In the genomic region with DNA sequence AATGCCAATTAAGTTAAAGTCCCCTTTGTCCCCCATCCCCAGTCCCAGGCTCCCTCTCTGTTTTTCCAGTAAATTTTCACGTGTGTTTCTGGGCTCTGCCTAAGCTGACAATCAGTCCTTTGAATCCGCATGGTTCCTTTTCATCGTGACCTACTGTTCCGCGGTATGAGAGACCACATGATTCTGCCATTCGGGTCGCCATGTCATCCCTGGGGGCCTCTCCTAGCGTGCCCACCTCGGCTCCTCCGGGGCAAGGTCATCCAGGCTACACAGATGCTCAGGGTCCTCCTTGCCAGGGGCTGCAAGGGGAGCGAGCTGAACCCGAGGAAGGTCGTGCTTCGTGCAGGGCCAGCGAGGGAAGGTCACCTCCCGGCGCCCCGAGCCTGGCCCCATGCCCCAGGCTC, we compare ENCODE assay signal across 8 cellular contexts.
A peak's percentile ranks its signal among the peaks of the same experiment; 100 is the strongest.
DNase-seq lines count a peak whose midpoint lies in the region; ATAC-seq and TF ChIP-seq lines count a peak whose summit lies in the region.

No MANE protein-coding gene starts in this region.

- H3K4ac ChIP-seq in IMR-90 (ENCODE audit: low read depth, low read length), result peak overlapping the region; percentile 91

- H2AFZ ChIP-seq in IMR-90 (replicated peaks; ENCODE audit: low read length, poor library complexity), result peak overlapping the region; percentile 93

- BruUV-seq in IMR-90 (replicated peaks; lab: Mats Ljungman, UMichigan), result no TSS peak

- peak overlapping the region; percentile 94 for H3K4me3 Mint-ChIP-seq in activated naive CD8-positive, alpha-beta T cell treated with anti-CD3 and anti-CD28 coated beads, Interleukin-2, amount 10 ng/mL, durations not matched to agents 7 days and 5 days

- POLR2A ChIA-PET in IMR-90 (lab: Charles Lee; ENCODE audit: unreplicated experiment), result interaction anchor here (0.7 kb wide), 1 partner anchor 15 kb away, joined by 10 read pairs; no protein-coding TSS in a partner anchor
- POLR2A ChIA-PET in activated naive CD8-positive, alpha-beta T cell treated with anti-CD3 and anti-CD28 coated beads, Interleukin-2, amount 10 ng/mL, durations not matched to agents 7 days and 5 days (lab: Charles Lee), result interaction anchor here (1.0 to 1.5 kb wide), 5 partner anchors 11 to 352 kb away, joined by 3 to 8 read pairs (median 4); a partner anchor contains a TSS

- intact Hi-C loops in IMR-90 (cut with micrococcal nuclease), result no loop called here

- H2BK15ac ChIP-seq in IMR-90 (ENCODE audit: low read depth, low read length), result peak overlapping the region; percentile 47; the same call in 1 of the 3 replicates

- H3K4me1 ChIP-seq in IMR-90 (ENCODE audit: control insufficient read depth, insufficient read depth, low read length), result no peaks in the 10 kb centered on the region; the same call in 1 of the 2 replicates

- peak overlapping the region; percentile 98 for H3K14ac ChIP-seq in IMR-90 (replicated peaks; ENCODE audit: low read depth, low read length)

- H3K36me3 ChIP-seq in IMR-90 (ENCODE audit: control insufficient read depth, insufficient read depth, low read length), result no peaks in the 10 kb centered on the region

- H3K27me3 Mint-ChIP-seq in activated naive CD8-positive, alpha-beta T cell treated with anti-CD3 and anti-CD28 coated beads, Interleukin-2, amount 10 ng/mL, durations not matched to agents 7 days and 5 days, result peaks cover 6% of the 10 kb centered on the region

- peak overlapping the region; percentile 84 for H3K27ac ChIP-seq in IMR-90 (ENCODE audit: insufficient read depth, low read length)
- peak overlapping the region; percentile 67 to 95 (median 90) for H3K27ac ChIP-seq in skin epidermis

- WGBS in IMR-90 (ENCODE audit: extremely low coverage in 2 of 2, insufficient read length in 1 of 2), 2 experiments, result 0% methylated on average over 13 of the region's 18 CpGs; no CpG with 5 or more reads in 1 of the 2 experiments

- peaks cover 2% of the 10 kb centered on the region for H3K36me3 Mint-ChIP-seq in activated naive CD8-positive, alpha-beta T cell treated with anti-CD3 and anti-CD28 coated beads, Interleukin-2, amount 10 ng/mL, durations not matched to agents 7 days and 5 days

- ATAC-seq in GM18505 (IDR thresholded peaks at IDR 0.05; ENCODE audit: unreplicated experiment) (peak; percentile 7), IMR-90 (ENCODE audit: low read depth) (peak; percentile 4), HG03565 (IDR thresholded peaks at IDR 0.05; ENCODE audit: unreplicated experiment) (no peak)
- ATAC-seq in activated naive CD8-positive, alpha-beta T cell treated with anti-CD3 and anti-CD28 coated beads, Interleukin-2, amount 10 ng/mL, durations not matched to agents 7 days and 5 days (ENCODE audit: low read depth), result peak; percentile 13

- H3K4me2 ChIP-seq in IMR-90 (ENCODE audit: low read depth, low read length), result peak overlapping the region; percentile 94

- peak overlapping the region; percentile 86 for H3K27ac Mint-ChIP-seq in activated naive CD8-positive, alpha-beta T cell treated with anti-CD3 and anti-CD28 coated beads, Interleukin-2, amount 10 ng/mL, durations not matched to agents 7 days and 5 days

- peak overlapping the region; percentile 76 for H4K91ac ChIP-seq in IMR-90 (ENCODE audit: insufficient read depth, low read depth, low read length)

- in situ Hi-C loops in IMR-90 (cut with MboI; ENCODE audit: low sequenced_read_pairs), result no loop called here

- no peaks in the 10 kb centered on the region; the same call in 1 of the 2 replicates for H3K27me3 ChIP-seq in IMR-90 (ENCODE audit: control insufficient read depth, insufficient read depth, low read length)

- H3K9me3 ChIP-seq in IMR-90 (ENCODE audit: control insufficient read depth, insufficient read depth, low read length), result no peaks in the 10 kb centered on the region

- no peak for TF ChIP-seq RAD21 in IMR-90 (IDR thresholded peaks at IDR 0.05; ENCODE audit: low read length)

- H4K5ac ChIP-seq in IMR-90 (ENCODE audit: low read depth, low read length), result peak overlapping the region; percentile 99

- H3K9me1 ChIP-seq in IMR-90 (ENCODE audit: insufficient read depth, low read length), result no peaks in the 10 kb centered on the region

- peak overlapping the region; percentile 96 for H3K18ac ChIP-seq in IMR-90 (ENCODE audit: low read depth, low read length)

- no peak for TF ChIP-seq CTCF in IMR-90 (conservative IDR thresholded peaks at IDR 0.05; ENCODE audit: low read depth, low read length)

- H3K79me1 ChIP-seq in IMR-90 (ENCODE audit: low read depth in 1 of 2, low read length in 2 of 2), result peaks cover 0 to 8% of the 10 kb centered on the region in 2 experiments; a peak in 2 of 4 replicates

- peak overlapping the region; percentile 90 for H2AK5ac ChIP-seq in IMR-90 (ENCODE audit: low read depth, low read length)

- H2BK20ac ChIP-seq in IMR-90 (ENCODE audit: low read depth, low read length), result peak overlapping the region; percentile 38; the same call in 1 of the 2 replicates

- DNase-seq in Ammon's horn (ENCODE audit: low spot score) (peak; percentile 49), IMR-90 (no peak), NCI-H1436 treated with DMSO at 0.1 percent for 48 hours (lab: John Stamatoyannopoulos, UW) (no peak)
- DNase-seq in activated naive CD8-positive, alpha-beta T cell treated with anti-CD3 and anti-CD28 coated beads, Interleukin-2, amount 10 ng/mL, durations not matched to agents 7 days and 5 days, result no peak

- H2AK9ac ChIP-seq in IMR-90 (replicated peaks; ENCODE audit: low read depth, low read length, poor library complexity), result peak overlapping the region; percentile 13

- H4K8ac ChIP-seq in IMR-90 (ENCODE audit: low read depth in 2 of 2, low read length in 2 of 2), result peak overlapping the region; percentile 87 to 96

- H3K9ac ChIP-seq in IMR-90 (ENCODE audit: low read depth, low read length), result peak overlapping the region; percentile 95

- CTCF ChIA-PET in IMR-90 (lab: Yijun Ruan, JAX), result no interaction called here

- H4K20me1 ChIP-seq in IMR-90 (ENCODE audit: insufficient read depth, low read length), result no peaks in the 10 kb centered on the region

- H3K4me3 ChIP-seq in IMR-90 (ENCODE audit: insufficient read depth, low read depth, low read length) (peak overlapping the region; percentile 74), iPS-11a (ENCODE audit: low read depth, low read length) (peak overlapping the region; percentile 85), skin epidermis (peak overlapping the region; percentile 63 to 90 (median 77))

- peak overlapping the region; percentile 77 for H3K23ac ChIP-seq in IMR-90 (ENCODE audit: low read depth, low read length)

- H3K9me3 Mint-ChIP-seq in activated naive CD8-positive, alpha-beta T cell treated with anti-CD3 and anti-CD28 coated beads, Interleukin-2, amount 10 ng/mL, durations not matched to agents 7 days and 5 days, result no peaks in the 10 kb centered on the region

- H2BK5ac ChIP-seq in IMR-90 (ENCODE audit: low read depth, low read length, poor library complexity, severe bottlenecking), result peak overlapping the region; percentile 81

- H2BK120ac ChIP-seq in IMR-90 (ENCODE audit: low read depth, low read length), result peak overlapping the region; percentile 36

- peak overlapping the region; percentile 63; the same call in 1 of the 2 replicates for H3K56ac ChIP-seq in IMR-90 (ENCODE audit: extremely low read depth, insufficient read depth, low read length)

- TF ChIP-seq POLR2A in GM18505 (IDR thresholded peaks at IDR 0.05; ENCODE audit: borderline replicate concordance, extremely low read depth, insufficient read depth, insufficient read length) (no peak), IMR-90 (IDR thresholded peaks at IDR 0.05; ENCODE audit: low read depth, low read length) (no peak)

- dilution Hi-C loops in IMR-90 (cut with HindIII; ENCODE audit: low sequenced_read_pairs, unreplicated experiment), result no loop called here

- peaks cover 21% of the 10 kb centered on the region for H3K4me1 Mint-ChIP-seq in activated naive CD8-positive, alpha-beta T cell treated with anti-CD3 and anti-CD28 coated beads, Interleukin-2, amount 10 ng/mL, durations not matched to agents 7 days and 5 days

TF ChIP-seq in IMR-90, 13 proteins besides CTCF, POLR2A, EP300 and RAD21:
- TF ChIP-seq, protein P1, sequence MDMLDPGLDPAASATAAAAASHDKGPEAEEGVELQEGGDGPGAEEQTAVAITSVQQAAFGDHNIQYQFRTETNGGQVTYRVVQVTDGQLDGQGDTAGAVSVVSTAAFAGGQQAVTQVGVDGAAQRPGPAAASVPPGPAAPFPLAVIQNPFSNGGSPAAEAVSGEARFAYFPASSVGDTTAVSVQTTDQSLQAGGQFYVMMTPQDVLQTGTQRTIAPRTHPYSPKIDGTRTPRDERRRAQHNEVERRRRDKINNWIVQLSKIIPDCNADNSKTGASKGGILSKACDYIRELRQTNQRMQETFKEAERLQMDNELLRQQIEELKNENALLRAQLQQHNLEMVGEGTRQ (IDR thresholded peaks at IDR 0.05; ENCODE audit: low read depth, low read length), result no peak
- TF ChIP-seq BHLHE40 (IDR thresholded peaks at IDR 0.05; ENCODE audit: low read depth, low read length), result no peak
- no peak for TF ChIP-seq FOS (IDR thresholded peaks at IDR 0.05; ENCODE audit: low read depth, low read length)
- TF ChIP-seq MAZ (IDR thresholded peaks at IDR 0.05; ENCODE audit: borderline replicate concordance, low read depth, low read length), result no peak
- no peak for TF ChIP-seq SMC3 (IDR thresholded peaks at IDR 0.05; ENCODE audit: low read depth, low read length)
- no peak for TF ChIP-seq CEBPB (IDR thresholded peaks at IDR 0.05; ENCODE audit: low read depth, low read length)
- TF ChIP-seq MAFK (IDR thresholded peaks at IDR 0.05; ENCODE audit: low read depth, low read length), result no peak
- no peak for TF ChIP-seq RFX5 (IDR thresholded peaks at IDR 0.05; ENCODE audit: low read depth, low read length)
- TF ChIP-seq CHD1 (IDR thresholded peaks at IDR 0.05; ENCODE audit: low read depth, low read length), result no peak
- no peak for TF ChIP-seq RCOR1 (IDR thresholded peaks at IDR 0.05; ENCODE audit: insufficient replicate concordance, low read length)
- no peak for TF ChIP-seq MXI1 (IDR thresholded peaks at IDR 0.05; ENCODE audit: borderline replicate concordance, low read depth, low read length)
- TF ChIP-seq, protein P2, sequence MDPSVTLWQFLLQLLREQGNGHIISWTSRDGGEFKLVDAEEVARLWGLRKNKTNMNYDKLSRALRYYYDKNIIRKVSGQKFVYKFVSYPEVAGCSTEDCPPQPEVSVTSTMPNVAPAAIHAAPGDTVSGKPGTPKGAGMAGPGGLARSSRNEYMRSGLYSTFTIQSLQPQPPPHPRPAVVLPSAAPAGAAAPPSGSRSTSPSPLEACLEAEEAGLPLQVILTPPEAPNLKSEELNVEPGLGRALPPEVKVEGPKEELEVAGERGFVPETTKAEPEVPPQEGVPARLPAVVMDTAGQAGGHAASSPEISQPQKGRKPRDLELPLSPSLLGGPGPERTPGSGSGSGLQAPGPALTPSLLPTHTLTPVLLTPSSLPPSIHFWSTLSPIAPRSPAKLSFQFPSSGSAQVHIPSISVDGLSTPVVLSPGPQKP (IDR thresholded peaks at IDR 0.05; ENCODE audit: borderline replicate concordance, low read depth, low read length), result no peak
TF ChIP-seq in IMR-90: peak in this region for 0.
